8 cellular contexts compared by ENCODE assay signal in the genomic region with DNA sequence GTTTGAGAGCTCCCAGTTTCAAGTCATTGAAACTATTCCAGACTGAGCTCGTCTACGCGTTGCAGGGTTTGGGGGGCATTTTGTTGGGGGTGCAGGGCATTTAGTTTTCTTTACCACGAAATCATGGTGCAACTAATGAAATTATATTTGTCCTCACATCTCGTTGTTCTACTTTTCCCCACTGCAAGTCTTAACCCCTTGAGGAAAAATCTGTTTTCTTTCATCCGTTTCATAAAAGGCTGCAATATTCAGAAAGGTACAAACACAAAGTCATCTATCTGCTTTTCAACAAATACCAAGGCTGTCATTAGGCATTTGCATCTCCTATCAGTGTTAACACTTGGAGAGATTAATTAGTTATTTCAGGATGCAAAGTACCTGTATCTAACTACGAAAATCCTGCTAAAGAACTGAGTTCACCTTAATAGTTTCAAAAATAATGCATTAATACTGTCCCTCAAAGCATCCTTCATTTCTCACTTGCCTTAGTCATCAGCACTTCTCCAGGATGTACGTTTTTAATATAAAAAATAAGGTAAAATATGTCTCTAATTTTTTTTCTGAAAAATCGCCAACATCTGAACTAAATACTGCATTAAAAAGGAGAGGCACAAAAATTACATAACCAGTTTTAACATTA. TPM values are rescaled to one million over a fixed set of nuclear protein-coding genes. Genes with fewer than 3 reads are reported as not detected.
DNase-seq lines count a peak whose midpoint lies in the region; ATAC-seq and TF ChIP-seq lines count a peak whose summit lies in the region.

No MANE protein-coding gene starts in this region.

- H3K27me3 ChIP-seq in HUES64 (ENCODE audit: insufficient read depth, low read length): no peaks in the 10 kb centered on the region
- H3K27me3 ChIP-seq in mucosa of stomach (ENCODE audit: control insufficient read depth, insufficient read depth, low read length): no peaks in the 10 kb centered on the region

- 1% methylated on average over 7 of the region's 9 CpGs for WGBS in HUES64

- H3K36me3 ChIP-seq in HUES64 (ENCODE audit: insufficient read depth, low read length) (peaks cover 24% of the 10 kb centered on the region), mucosa of stomach (ENCODE audit: control insufficient read depth, insufficient read depth, low read length) (no peaks in the 10 kb centered on the region)

- H3K4me1 ChIP-seq in HUES64 (ENCODE audit: insufficient read depth, low read length) (peaks cover 19% of the 10 kb centered on the region), mucosa of stomach (ENCODE audit: control insufficient read depth, insufficient read depth, low read length) (peaks cover 14% of the 10 kb centered on the region)

- no peaks in the 10 kb centered on the region for H3K9me3 ChIP-seq in HUES64 (ENCODE audit: insufficient read depth, low read depth, low read length)
- H3K9me3 ChIP-seq in mucosa of stomach (ENCODE audit: control insufficient read depth, low read length): no peaks in the 10 kb centered on the region

- ATAC-seq in HG03139 (IDR thresholded peaks at IDR 0.05; ENCODE audit: unreplicated experiment) (no peak), GM21515 (IDR thresholded peaks at IDR 0.05; ENCODE audit: unreplicated experiment) (no peak)

- DNase-seq in AG10803 (ENCODE audit: low read depth): no peak
- no peak for DNase-seq in caudate nucleus (lab: John Stamatoyannopoulos, UW)
- no peak for DNase-seq in NCI-H2227 treated with DMSO at 0.1 percent for 48 hours (lab: John Stamatoyannopoulos, UW)
- DNase-seq in Ammon's horn (ENCODE audit: low spot score): no peak

- H3K27ac ChIP-seq in HUES64 (ENCODE audit: low read depth, low read length) (peak overlapping the region; percentile 92), caudate nucleus (ENCODE audit: low read depth, low read length) (peak overlapping the region; percentile 100)

- H3K9ac ChIP-seq in HUES64 (ENCODE audit: low read depth, low read length): peak overlapping the region; percentile 99
- peak overlapping the region; percentile 100 for H3K9ac ChIP-seq in mucosa of stomach (ENCODE audit: low read length)

- TF ChIP-seq CTCF in AG10803 (conservative IDR thresholded peaks at IDR 0.05; ENCODE audit: low read length): no peak

- H3K4me3 ChIP-seq in AG10803 (ENCODE audit: low read length) (peak overlapping the region; percentile 81), HUES64 (ENCODE audit: low read length) (peak overlapping the region; percentile 78), mucosa of stomach (ENCODE audit: low read length) (peak overlapping the region; percentile 94)

RNA-seq across cellular contexts. Expression of a gene that starts 1.9 kb away (rescaled TPM):
- polyA plus RNA-seq in HUES64 (2013, experiment 1 of 2): 7.9 TPM
- 9.9 TPM for polyA plus RNA-seq in HUES64 (2013, experiment 2 of 2)
